In the genomic region with DNA sequence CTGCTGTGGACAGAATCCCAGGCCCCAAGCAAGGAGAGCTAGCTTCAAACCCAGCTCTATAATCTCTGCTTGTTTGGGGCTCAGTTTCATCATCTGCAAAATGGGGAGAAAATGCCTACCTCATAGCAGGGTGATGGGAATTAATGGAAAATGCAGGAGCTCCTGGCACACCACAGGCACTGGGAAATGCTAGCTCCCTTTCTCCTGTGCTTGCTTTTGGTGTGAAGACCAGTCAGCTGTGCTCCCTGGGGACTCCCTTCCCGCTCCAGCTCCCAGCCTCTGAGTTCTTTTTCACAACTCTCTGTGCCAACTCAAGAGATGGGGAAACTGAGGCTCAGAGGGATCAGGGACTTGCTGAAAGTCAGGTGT, we compare ENCODE assay signal across 13 cellular contexts. TPM values are rescaled to one million over a fixed set of nuclear protein-coding genes. Genes with fewer than 3 reads are reported as not detected.
DNase-seq lines count a peak whose midpoint lies in the region; ATAC-seq and TF ChIP-seq lines count a peak whose summit lies in the region.
"Had no signal": no experiment of that assay in that cellular context is flagged by ENCODE, and none has a peak within 500 bp of the region (broad histone marks: within the 10 kb centered on the region; RNA-seq: fewer than 3 reads in every experiment).

No MANE protein-coding gene starts in this region.

- POLR2A ChIA-PET in OCI-LY7 (lab: Charles Lee), result interaction anchor here (0.6 kb wide), 2 partner anchors 818 to 1405 kb away, joined by 4 to 12 read pairs; no protein-coding TSS in a partner anchor

- no peak for TF ChIP-seq CTCF in endodermal cell (conservative IDR thresholded peaks at IDR 0.05)
- no peak for TF ChIP-seq CTCF in nephron (IDR thresholded peaks at IDR 0.05; ENCODE audit: unreplicated experiment in 3 of 3)
- no peak for TF ChIP-seq CTCF in upper lobe of right lung (IDR thresholded peaks at IDR 0.05)
- no peak for TF ChIP-seq CTCF in OCI-LY7 (conservative IDR thresholded peaks at IDR 0.05; ENCODE audit: low read length)

- H3K4me1 ChIP-seq in endodermal cell (ENCODE audit: control insufficient read depth, insufficient read depth, low read length) (peaks cover 34% of the 10 kb centered on the region), upper lobe of right lung (peaks cover 35% of the 10 kb centered on the region), OCI-LY7 (ENCODE audit: insufficient read depth, low read length, poor library complexity, severe bottlenecking) (no peaks in the 10 kb centered on the region)
- H3K4me1 ChIP-seq: pancreas had no signal

- no peak overlapping the region for H2AFZ ChIP-seq in OCI-LY7 (ENCODE audit: low read length)

- H3K9me2 ChIP-seq in OCI-LY7 (ENCODE audit: insufficient read depth, low read length), result no peaks in the 10 kb centered on the region

- H3K27ac Mint-ChIP-seq in endodermal cell (peak overlapping the region; percentile 48), nephron (peak overlapping the region; percentile 92 to 96 (median 94))
- no peak overlapping the region for H3K27ac Mint-ChIP-seq in activated naive CD4-positive, alpha-beta T cell treated with anti-CD3 and anti-CD28 coated beads for 36 hours
- H3K27ac Mint-ChIP-seq: activated CD8-positive, alpha-beta T cell treated with anti-CD3 and anti-CD28 coated beads for 36 hours; activated naive CD4-positive, alpha-beta T cell treated with anti-CD3 and anti-CD28 coated beads, Interleukin-2, amount 50 U/mL, for 72 hours had no signal

- H3K36me3 ChIP-seq in endodermal cell (ENCODE audit: control insufficient read depth, insufficient read depth, low read length) (no peaks in the 10 kb centered on the region), upper lobe of right lung (no peaks in the 10 kb centered on the region), OCI-LY7 (ENCODE audit: insufficient read depth, low read length) (no peaks in the 10 kb centered on the region)
- H3K36me3 ChIP-seq: pancreas had no signal

- 91% methylated on average over 1 of the region's 1 CpG; no CpG with 5 or more reads in 1 of the 2 experiments for WGBS in endodermal cell (ENCODE audit: insufficient coverage in 1 of 2, insufficient read length in 1 of 2), 2 experiments

- H3K27ac ChIP-seq in endodermal cell (ENCODE audit: low read depth, low read length) (peak overlapping the region; percentile 56), upper lobe of right lung (peak overlapping the region; percentile 55), OCI-LY7 (ENCODE audit: low read depth, low read length, poor library complexity, severe bottlenecking) (no peak overlapping the region)

- no peak overlapping the region for H3K4me3 ChIP-seq in endodermal cell (ENCODE audit: low read length)
- H3K4me3 ChIP-seq in upper lobe of right lung, result no peak overlapping the region
- no peak overlapping the region for H3K4me3 ChIP-seq in OCI-LY7 (ENCODE audit: low read depth, low read length, poor library complexity, severe bottlenecking)
- H3K4me3 ChIP-seq: pancreas had no signal

- DNase-seq in NCI-H2171 (lab: John Stamatoyannopoulos, UW) (peak; percentile 55), NCI-H2171 treated with DMSO at 0.1 percent for 48 hours (lab: John Stamatoyannopoulos, UW) (no peak), endodermal cell (no peak), upper lobe of right lung (no peak), OCI-LY7 (ENCODE audit: low spot score) (no peak)
- DNase-seq in activated naive CD4-positive, alpha-beta T cell treated with anti-CD3 and anti-CD28 coated beads for 36 hours, result no peak
- DNase-seq in activated CD4-positive, CD25-positive, alpha-beta regulatory T cell treated with anti-CD3 and anti-CD28 coated beads, Interleukin-2, amount 50 U/mL, for 72 hours, result no peak
- DNase-seq: 8988T; activated CD8-positive, alpha-beta T cell treated with anti-CD3 and anti-CD28 coated beads for 36 hours; NCI-H1436 had no signal

- H3K36me3 Mint-ChIP-seq in endodermal cell (ENCODE audit: low read depth), result no peaks in the 10 kb centered on the region
- H3K36me3 Mint-ChIP-seq in nephron (ENCODE audit: low read depth), result no peaks in the 10 kb centered on the region
- H3K36me3 Mint-ChIP-seq in activated naive CD4-positive, alpha-beta T cell treated with anti-CD3 and anti-CD28 coated beads for 36 hours (ENCODE audit: low read depth), result no peaks in the 10 kb centered on the region
- H3K36me3 Mint-ChIP-seq: activated naive CD4-positive, alpha-beta T cell treated with anti-CD3 and anti-CD28 coated beads, Interleukin-2, amount 50 U/mL, for 72 hours had no signal

- CTCF ChIA-PET in activated naive CD4-positive, alpha-beta T cell treated with anti-CD3 and anti-CD28 coated beads for 36 hours (lab: Charles Lee), result interaction anchor here (0.8 to 1.3 kb wide), 2 partner anchors 13 to 23 kb away, joined by 3 to 5 read pairs; no protein-coding TSS in a partner anchor
- CTCF ChIA-PET in OCI-LY7 (lab: Charles Lee; ENCODE audit: unreplicated experiment), result interaction anchor here (0.6 to 1.5 kb wide), 2 partner anchors 10 to 85 kb away, joined by 3 to 5 read pairs; no protein-coding TSS in a partner anchor

- no TSS peak for BruUV-seq in OCI-LY7 (replicated peaks; lab: Mats Ljungman, UMichigan)

- ATAC-seq in upper lobe of right lung, result no peak
- ATAC-seq: activated CD8-positive, alpha-beta T cell treated with anti-CD3 and anti-CD28 coated beads for 36 hours; activated naive CD4-positive, alpha-beta T cell treated with anti-CD3 and anti-CD28 coated beads, Interleukin-2, amount 50 U/mL, for 72 hours had no signal

- H3K9me3 Mint-ChIP-seq in endodermal cell (no peaks in the 10 kb centered on the region), nephron (peaks cover 2% of the 10 kb centered on the region)
- no peaks in the 10 kb centered on the region for H3K9me3 Mint-ChIP-seq in activated naive CD4-positive, alpha-beta T cell treated with anti-CD3 and anti-CD28 coated beads for 36 hours
- H3K9me3 Mint-ChIP-seq: activated CD8-positive, alpha-beta T cell treated with anti-CD3 and anti-CD28 coated beads for 36 hours; activated naive CD4-positive, alpha-beta T cell treated with anti-CD3 and anti-CD28 coated beads, Interleukin-2, amount 50 U/mL, for 72 hours had no signal

- no peak overlapping the region for H3K4me3 Mint-ChIP-seq in endodermal cell
- H3K4me3 Mint-ChIP-seq in nephron, result no peak overlapping the region
- no peak overlapping the region for H3K4me3 Mint-ChIP-seq in activated naive CD4-positive, alpha-beta T cell treated with anti-CD3 and anti-CD28 coated beads for 36 hours
- H3K4me3 Mint-ChIP-seq: activated CD8-positive, alpha-beta T cell treated with anti-CD3 and anti-CD28 coated beads for 36 hours had no signal

- no peaks in the 10 kb centered on the region for H3K27me3 Mint-ChIP-seq in endodermal cell (ENCODE audit: insufficient read depth)
- no peaks in the 10 kb centered on the region for H3K27me3 Mint-ChIP-seq in nephron (ENCODE audit: low read depth)
- no peaks in the 10 kb centered on the region for H3K27me3 Mint-ChIP-seq in activated naive CD4-positive, alpha-beta T cell treated with anti-CD3 and anti-CD28 coated beads for 36 hours (ENCODE audit: low read depth)
- H3K27me3 Mint-ChIP-seq: activated CD8-positive, alpha-beta T cell treated with anti-CD3 and anti-CD28 coated beads for 36 hours had no signal

- H3K79me2 ChIP-seq in OCI-LY7 (ENCODE audit: insufficient read depth, low read depth, low read length), result no peaks in the 10 kb centered on the region

- H3K4me1 Mint-ChIP-seq in endodermal cell (peaks cover 37% of the 10 kb centered on the region), nephron (peaks cover 51% of the 10 kb centered on the region)
- peaks cover 8% of the 10 kb centered on the region for H3K4me1 Mint-ChIP-seq in activated naive CD4-positive, alpha-beta T cell treated with anti-CD3 and anti-CD28 coated beads for 36 hours (ENCODE audit: low read depth)

- H3K9me3 ChIP-seq in endodermal cell (ENCODE audit: control insufficient read depth, low read length) (no peaks in the 10 kb centered on the region), upper lobe of right lung (no peaks in the 10 kb centered on the region), OCI-LY7 (ENCODE audit: low read length) (no peaks in the 10 kb centered on the region)
- H3K9me3 ChIP-seq: pancreas had no signal

- intact Hi-C loops in upper lobe of right lung (cut with DNase I) (no loop called here), OCI-LY7 (cut with micrococcal nuclease; ENCODE audit: unreplicated experiment) (no loop called here)
- intact Hi-C loops in activated naive CD4-positive, alpha-beta T cell treated with anti-CD3 and anti-CD28 coated beads for 36 hours (cut with micrococcal nuclease), result no loop called here

- H3K27me3 ChIP-seq in endodermal cell (ENCODE audit: control insufficient read depth, insufficient read depth, low read length, poor library complexity, severe bottlenecking) (no peaks in the 10 kb centered on the region), upper lobe of right lung (no peaks in the 10 kb centered on the region)
- H3K27me3 ChIP-seq: pancreas had no signal

- no peaks in the 10 kb centered on the region for H4K20me1 ChIP-seq in OCI-LY7 (ENCODE audit: insufficient read depth, low read length)

- no peak overlapping the region for H3K9ac ChIP-seq in endodermal cell (ENCODE audit: extremely low read depth, low read length, poor library complexity, severe bottlenecking)

- H3K4me2 ChIP-seq in OCI-LY7 (ENCODE audit: low read length), result no peak overlapping the region

RNA-seq across cellular contexts. Expression of gene SERPINH1, which starts 8.2 kb away (rescaled TPM):
- total RNA-seq in endodermal cell (100 to 1,000 TPM; 414 to 454 TPM), upper lobe of right lung (152 TPM), OCI-LY7 (2022) (not detected in 2 replicates)
- polyA plus RNA-seq in endodermal cell (2013, experiment 1 of 2), result 364 TPM
- polyA plus RNA-seq in endodermal cell (2013, experiment 2 of 2), result 386 TPM
- 10 to 100 TPM; 13.9 to 15.4 TPM for total RNA-seq in activated naive CD4-positive, alpha-beta T cell treated with anti-CD3 and anti-CD28 coated beads for 36 hours
- total RNA-seq in OCI-LY7 (2014; rRNA removed; shearing (Covaris generic)), result 0.33 TPM in 1 of 2 replicates, not detected in the other

RNA-seq across cellular contexts. Expression of gene GDPD5, which starts 28.1 kb away (rescaled TPM):
- total RNA-seq in endodermal cell (1 to 10 TPM; 3.0 to 8.6 TPM), upper lobe of right lung (19.3 TPM), OCI-LY7 (2022) (49.9 and 57.3 TPM in 2 replicates)
- 9.4 TPM for polyA plus RNA-seq in endodermal cell (2013, experiment 1 of 2)
- polyA plus RNA-seq in endodermal cell (2013, experiment 2 of 2), result 7.7 TPM
- total RNA-seq in activated naive CD4-positive, alpha-beta T cell treated with anti-CD3 and anti-CD28 coated beads for 36 hours, result 10 to 100 TPM; 13.3 to 13.5 TPM
- 13.5 and 14.3 TPM in 2 replicates for total RNA-seq in OCI-LY7 (2014; rRNA removed; shearing (Covaris generic))

Comparison
In these comparisons a context has a peak if more than half of its experiments do, and no peak if none do; other contexts are left out.
1. RNA of gene SERPINH1, which starts 8.2 kb away (total RNA-seq): 414 to 454 TPM in endodermal cell, 152 TPM in upper lobe of right lung (single experiment) and 13.9 to 15.4 TPM in activated naive CD4-positive, alpha-beta T cell treated with anti-CD3 and anti-CD28 coated beads for 36 hours; 0.33 TPM in OCI-LY7; every median in the first group is over 10 times any median in the second.